15 cellular contexts compared by ENCODE assay signal in the genomic region with DNA sequence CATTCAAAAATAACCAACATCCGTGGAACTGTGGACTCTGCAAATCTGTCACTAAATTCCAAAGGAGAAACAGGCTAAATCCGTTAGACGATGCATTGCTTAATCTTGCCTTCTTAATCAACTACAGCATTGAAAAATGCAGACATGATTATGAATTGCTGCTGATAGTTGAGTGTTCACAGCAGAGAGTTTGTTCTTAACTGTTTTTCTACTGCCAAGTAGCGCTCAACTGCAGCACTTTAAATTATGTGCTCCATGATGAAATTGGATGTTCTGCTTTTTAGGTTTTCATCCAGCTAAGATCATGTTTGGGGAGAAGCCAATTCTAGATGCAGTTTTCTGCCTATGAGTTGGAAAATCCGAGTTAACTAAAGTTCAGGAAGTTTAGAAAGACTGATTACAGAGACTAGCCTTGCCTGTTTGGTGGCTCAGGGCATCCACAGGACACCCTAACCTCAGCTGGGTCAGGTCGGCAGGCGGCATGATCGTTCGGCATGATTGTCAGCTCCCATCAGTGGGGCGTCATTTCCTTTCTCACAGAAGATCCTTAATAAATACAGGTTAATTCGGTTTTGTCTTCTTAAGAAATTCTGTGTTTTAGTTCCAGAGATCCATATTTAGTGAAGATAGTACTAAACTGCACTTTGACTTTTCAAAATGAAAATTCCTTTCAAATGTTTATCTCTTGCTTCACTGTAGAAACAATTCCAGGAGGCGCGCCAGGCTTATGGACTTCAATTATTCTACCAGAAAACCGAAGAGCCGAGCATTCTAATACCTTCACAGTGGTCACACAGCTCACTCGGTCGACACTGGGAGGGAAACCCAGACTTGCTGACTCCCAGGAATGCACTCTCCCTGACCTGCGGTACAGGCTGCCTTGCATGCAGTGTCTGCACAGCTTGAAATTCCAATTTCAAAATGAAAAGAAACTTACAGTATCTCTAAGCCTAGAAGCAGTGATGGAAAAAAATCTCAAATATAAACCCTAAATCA.
DNase-seq lines count a peak whose midpoint lies in the region; ATAC-seq and TF ChIP-seq lines count a peak whose summit lies in the region.
"Had no signal": no experiment of that assay in that cellular context is flagged by ENCODE, and none has a peak within 500 bp of the region (broad histone marks: within the 10 kb centered on the region; RNA-seq: fewer than 3 reads in every experiment).

No MANE protein-coding gene starts in this region.

- DNase-seq in GM03348 (ENCODE audit: low spot score) (peak; percentile 41), left kidney (ENCODE audit: low read depth, low spot score) (peak; percentile 41), NCI-H2196 treated with DMSO at 0.1 percent for 48 hours (lab: John Stamatoyannopoulos, UW; ENCODE audit: unreplicated experiment) (no peak), NCI-H1105 (lab: John Stamatoyannopoulos, UW) (no peak)
- DNase-seq: activated CD8-positive, alpha-beta T cell treated with anti-CD3 and anti-CD28 coated beads, Interleukin-2, amount 10 ng/mL, durations not matched to agents 7 days and 5 days; activated effector memory CD4-positive, alpha-beta T cell treated with Interleukin-2 at 50 U/mL for 16 hours; nucleus accumbens; stimulated activated CD4-positive, alpha-beta T cell treated with anti-CD3 and anti-CD28 coated beads, Interleukin-4, amount 100 ng/mL, for 24 hours had no signal

- peak overlapping the region; percentile 28 for H3K4me3 ChIP-seq in skeletal muscle satellite cell (ENCODE audit: low read length)

- H3K9ac ChIP-seq in skeletal muscle satellite cell (ENCODE audit: low read depth, low read length) = no peak overlapping the region

- peak overlapping the region in 4 of 5 experiments; percentile 2 to 39 (median 29) for H3K4me3 Mint-ChIP-seq in brain
- H3K4me3 Mint-ChIP-seq: activated CD8-positive, alpha-beta T cell treated with anti-CD3 and anti-CD28 coated beads, Interleukin-2, amount 10 ng/mL, durations not matched to agents 7 days and 5 days; CD14-positive monocyte; memory B cell; stimulated activated effector memory CD8-positive, alpha-beta T cell treated with anti-CD3 and anti-CD28 coated beads, Interleukin-12 subunit alpha, Interleukin-12 subunit beta, amount 100 ng/mL, for 72 hours had no signal

- H3K4me2 ChIP-seq in skeletal muscle satellite cell (ENCODE audit: low read length) = peak overlapping the region; percentile 44

- TF ChIP-seq CTCF in brain (conservative IDR thresholded peaks at IDR 0.05) = no peak

- H3K4me1 Mint-ChIP-seq in brain = peaks cover 28% of the 10 kb centered on the region
- H3K4me1 Mint-ChIP-seq: memory B cell; stimulated activated effector memory CD8-positive, alpha-beta T cell treated with anti-CD3 and anti-CD28 coated beads, Interleukin-12 subunit alpha, Interleukin-12 subunit beta, amount 100 ng/mL, for 72 hours had no signal

- no peaks in the 10 kb centered on the region for H3K36me3 ChIP-seq in skeletal muscle satellite cell (ENCODE audit: insufficient read depth, low read length)

- peaks cover 4 to 9% (median 6%) of the 10 kb centered on the region in 5 experiments for H3K9me3 Mint-ChIP-seq in brain

- H3K27me3 Mint-ChIP-seq in brain = no peaks in the 10 kb centered on the region
- H3K27me3 Mint-ChIP-seq: memory B cell had no signal

- no peaks in the 10 kb centered on the region for H3K36me3 Mint-ChIP-seq in brain
- H3K36me3 Mint-ChIP-seq: CD14-positive monocyte; memory B cell; stimulated activated effector memory CD8-positive, alpha-beta T cell treated with anti-CD3 and anti-CD28 coated beads, Interleukin-12 subunit alpha, Interleukin-12 subunit beta, amount 100 ng/mL, for 72 hours had no signal

- ATAC-seq in HG03460 (IDR thresholded peaks at IDR 0.05; ENCODE audit: unreplicated experiment) (no peak), HG02852 (IDR thresholded peaks at IDR 0.05; ENCODE audit: unreplicated experiment) (no peak)
- ATAC-seq: activated CD8-positive, alpha-beta T cell treated with anti-CD3 and anti-CD28 coated beads, Interleukin-2, amount 10 ng/mL, durations not matched to agents 7 days and 5 days; stimulated activated effector memory CD8-positive, alpha-beta T cell treated with anti-CD3 and anti-CD28 coated beads, Interleukin-12 subunit alpha, Interleukin-12 subunit beta, amount 100 ng/mL, for 72 hours had no signal

- H3K27me3 ChIP-seq in skeletal muscle satellite cell (ENCODE audit: control insufficient read depth, insufficient read depth, low read length) = peaks cover 29% of the 10 kb centered on the region

- no peaks in the 10 kb centered on the region for H3K9me3 ChIP-seq in skeletal muscle satellite cell (replicated peaks; ENCODE audit: low read length)

- no peaks in the 10 kb centered on the region for H3K4me1 ChIP-seq in skeletal muscle satellite cell (ENCODE audit: control insufficient read depth, insufficient read depth, low read length)

- H3K27ac Mint-ChIP-seq in brain = peak overlapping the region; percentile 25 to 91 (median 89)
- H3K27ac Mint-ChIP-seq: activated CD8-positive, alpha-beta T cell treated with anti-CD3 and anti-CD28 coated beads, Interleukin-2, amount 10 ng/mL, durations not matched to agents 7 days and 5 days; CD14-positive monocyte; memory B cell; stimulated activated effector memory CD8-positive, alpha-beta T cell treated with anti-CD3 and anti-CD28 coated beads, Interleukin-12 subunit alpha, Interleukin-12 subunit beta, amount 100 ng/mL, for 72 hours had no signal

Comparison
In these comparisons a context has a peak if more than half of its experiments do, and no peak if none do; other contexts are left out.
1. DNase-seq: peak in GM03348 (single experiment) and left kidney (single experiment); none in NCI-H2196 treated with DMSO at 0.1 percent for 48 hours (single experiment) and NCI-H1105 (single experiment).